Comparison of ENCODE assay signal across 14 cellular contexts in genomic region chr16:57871457-57871856, GRCh38.
DNase-seq lines count a peak whose midpoint lies in the region; ATAC-seq, FAIRE-seq and TF ChIP-seq lines count a peak whose summit lies in the region.
"Had no signal": no experiment of that assay in that cellular context is flagged by ENCODE, and none has a peak within 500 bp of the region (broad histone marks: within the 10 kb centered on the region; RNA-seq: fewer than 3 reads in every experiment).

No MANE protein-coding gene starts in this region.

- no peaks in the 10 kb centered on the region for H3K36me3 ChIP-seq in ACC112 (ENCODE audit: insufficient read depth, low read length)
- H3K36me3 ChIP-seq in adipocyte (ENCODE audit: control insufficient read depth, insufficient read depth, low read length, severe bottlenecking), result no peaks in the 10 kb centered on the region
- H3K36me3 ChIP-seq: BLaER1 treated with 17β-estradiol and CSF1 and Interleukin-3, amounts not matched to agents 10 nM and 100 nM; WERI-Rb-1 had no signal

- H3K27me3 ChIP-seq in ACC112 (ENCODE audit: insufficient read depth, low read length) (no peaks in the 10 kb centered on the region), adipocyte (replicated peaks; ENCODE audit: control insufficient read depth, insufficient read depth, low read length) (peaks cover 6% of the 10 kb centered on the region)
- H3K27me3 ChIP-seq: BLaER1 treated with 17β-estradiol and CSF1 and Interleukin-3, amounts not matched to agents 10 nM and 100 nM had no signal

- H3K4me3 ChIP-seq in ACC112 (ENCODE audit: low read depth, low read length) (no peak overlapping the region), adipocyte (ENCODE audit: low read length) (no peak overlapping the region)
- H3K4me3 ChIP-seq: BLaER1 treated with 17β-estradiol and CSF1 and Interleukin-3, amounts not matched to agents 10 nM and 100 nM had no signal

- no peak overlapping the region for H3K9ac ChIP-seq in adipocyte (ENCODE audit: low read length)
- H3K9ac ChIP-seq: BLaER1 treated with 17β-estradiol and CSF1 and Interleukin-3, amounts not matched to agents 10 nM and 100 nM had no signal

- peaks cover 15% of the 10 kb centered on the region for H3K4me1 ChIP-seq in ACC112 (ENCODE audit: control insufficient read depth, insufficient read depth, low read length, unreplicated experiment)
- peaks cover 13% of the 10 kb centered on the region for H3K4me1 ChIP-seq in adipocyte (ENCODE audit: control insufficient read depth, insufficient read depth, low read length)

- no peak for ATAC-seq in HG03025 (IDR thresholded peaks at IDR 0.05; ENCODE audit: low FRiP score, unreplicated experiment)
- ATAC-seq: effector memory CD8-positive, alpha-beta T cell had no signal

- no peaks in the 10 kb centered on the region for H3K9me3 ChIP-seq in adipocyte (ENCODE audit: control insufficient read depth, low read length)
- H3K9me3 ChIP-seq: BLaER1 treated with 17β-estradiol and CSF1 and Interleukin-3, amounts not matched to agents 10 nM and 100 nM had no signal

- TF ChIP-seq POLR2A in H54 (IDR thresholded peaks at IDR 0.05; ENCODE audit: low read depth, low read length), result no peak

- H2AFZ ChIP-seq in ACC112 (ENCODE audit: low read length, unreplicated experiment), result no peak overlapping the region

- DNase-seq in H54 (ENCODE audit: insufficient read length, low spot score), result no peak
- DNase-seq in adipocyte (ENCODE audit: low read depth), result peak; percentile 63
- DNase-seq in foreskin melanocyte, result peak; percentile 45
- no peak for DNase-seq in NCI-H345 treated with DMSO at 0.1 percent for 48 hours (lab: John Stamatoyannopoulos, UW; ENCODE audit: unreplicated experiment)
- no peak for DNase-seq in NCI-H128 (lab: John Stamatoyannopoulos, UW; ENCODE audit: unreplicated experiment)
- DNase-seq in NCI-H2029 (lab: John Stamatoyannopoulos, UW), result no peak
- DNase-seq: anterior cingulate cortex; effector memory CD8-positive, alpha-beta T cell; NCI-H774; posterior cingulate gyrus; WERI-Rb-1 had no signal

- no peaks in the 10 kb centered on the region for H3K79me2 ChIP-seq in ACC112 (ENCODE audit: control insufficient read depth, insufficient read depth, low read length, unreplicated experiment)

- peak overlapping the region; percentile 73 for H3K27ac ChIP-seq in ACC112 (ENCODE audit: low read depth, low read length)
- H3K27ac ChIP-seq: WERI-Rb-1 had no signal

- FAIRE-seq in H54 (lab: Jason Lieb, UNC), result peak; percentile 62

Comparison
In these comparisons a context has a peak if more than half of its experiments do, and no peak if none do; other contexts are left out.
1. DNase-seq: peak in adipocyte (single experiment) and foreskin melanocyte (single experiment); none in H54 (single experiment), NCI-H345 treated with DMSO at 0.1 percent for 48 hours (single experiment), NCI-H128 (single experiment) and NCI-H2029 (single experiment).